ENCODE assay signal across 17 cellular contexts in genomic region chr4:128451270-128451905, GRCh38.
DNase-seq lines count a peak whose midpoint lies in the region; ATAC-seq, FAIRE-seq and TF ChIP-seq lines count a peak whose summit lies in the region.
"Had no signal": no experiment of that assay in that cellular context is flagged by ENCODE, and none has a peak within 500 bp of the region (broad histone marks: within the 10 kb centered on the region; RNA-seq: fewer than 3 reads in every experiment).

No MANE protein-coding gene starts in this region.

- ATAC-seq in K562 (no peak), GM21390 (IDR thresholded peaks at IDR 0.05; ENCODE audit: unreplicated experiment) (no peak), HG02623 (IDR thresholded peaks at IDR 0.05; ENCODE audit: unreplicated experiment) (no peak)
- ATAC-seq: GM12878, GM23338 had no signal

- H3K79me1 ChIP-seq in mesenchymal stem cell (replicated peaks; ENCODE audit: low read length, poor library complexity, severe bottlenecking): peaks cover 6% of the 10 kb centered on the region

- peak overlapping the region; percentile 5 for H2AK5ac ChIP-seq in mesenchymal stem cell (ENCODE audit: low read length, severe bottlenecking)

- H3K79me2 ChIP-seq in K562 (ENCODE audit: control insufficient read depth, insufficient read depth, low read length): no peaks in the 10 kb centered on the region

- BruUV-seq in K562 (replicated peaks; lab: Mats Ljungman, UMichigan): no TSS peak

- peak overlapping the region in 1 of 2 experiments; percentile 43 for H2BK12ac ChIP-seq in mesenchymal stem cell (ENCODE audit: low read length in 2 of 2)

- WGBS in K562 (ENCODE audit: insufficient coverage, low coverage, missing lambda C conversion rate): 37% methylated on average over 7 of the region's 7 CpGs
- 95% methylated on average over 7 of the region's 7 CpGs for WGBS in mesenchymal stem cell

- no peak overlapping the region for H3K4ac ChIP-seq in mesenchymal stem cell (ENCODE audit: low read depth in 1 of 2, low read length in 2 of 2)

- H2BK120ac ChIP-seq in mesenchymal stem cell (ENCODE audit: low read depth, low read length): no peak overlapping the region

- DNase-seq in M059J (ENCODE audit: low read depth): peak; percentile 45
- no peak for DNase-seq in K562 (ENCODE audit: extremely low read depth in 1 of 4, low spot score in 3 of 4)
- no peak for DNase-seq in mesenchymal stem cell
- no peak for DNase-seq in kidney
- no peak for DNase-seq in GF-D8 (lab: John Stamatoyannopoulos, UW)
- DNase-seq: CD4-positive, CD25-positive, alpha-beta regulatory T cell; COR-L47; NCI-H1092 treated with DMSO at 0.1 percent for 48 hours; NCI-H510A treated with DMSO at 0.1 percent for 48 hours; NCI-H774; SW 1271 had no signal

- TF ChIP-seq CTCF in K562 (IDR thresholded peaks at IDR 0.05 in 2 of 3, conservative IDR thresholded peaks at IDR 0.05 in 1 of 3; ENCODE audit: insufficient read depth in 2 of 3, low read depth in 1 of 3, low read length in 3 of 3): no peak
- TF ChIP-seq CTCF in kidney (IDR thresholded peaks at IDR 0.05; ENCODE audit: borderline replicate concordance, extremely low read depth, insufficient read depth): no peak

- TF ChIP-seq POLR2A in K562 (conservative IDR thresholded peaks at IDR 0.05): no peak

- H4K8ac ChIP-seq in mesenchymal stem cell (ENCODE audit: low read length): no peak overlapping the region

- intact Hi-C loops in K562 (cut with micrococcal nuclease) (loop anchor here (5.0 kb wide), 1 partner anchor 206 kb away; no protein-coding TSS in a partner anchor), kidney (cut with DNase I) (no loop called here)

- H4K20me1 ChIP-seq in K562 (replicated peaks; ENCODE audit: control insufficient read depth, insufficient read depth, low read length): no peaks in the 10 kb centered on the region

- H3K9me3 ChIP-seq in K562 (replicated peaks; ENCODE audit: control insufficient read depth, insufficient read depth, low read depth, low read length) (no peaks in the 10 kb centered on the region), mesenchymal stem cell (ENCODE audit: control insufficient read depth, low read length) (no peaks in the 10 kb centered on the region), kidney (ENCODE audit: control insufficient read depth in 1 of 2, low read length in 2 of 2) (no peaks in the 10 kb centered on the region)

- no peak overlapping the region for H3K27ac ChIP-seq in K562 (ENCODE audit: extremely low read depth, low read depth, low read length)
- no peak overlapping the region for H3K27ac ChIP-seq in mesenchymal stem cell (ENCODE audit: low read length, poor library complexity, severe bottlenecking)
- H3K27ac ChIP-seq in kidney (ENCODE audit: low read depth in 2 of 2, low read length in 2 of 2): no peak overlapping the region

- H2AFZ ChIP-seq in K562 (ENCODE audit: low read depth, low read length) (no peak overlapping the region), mesenchymal stem cell (ENCODE audit: low read depth, low read length) (no peak overlapping the region)
- H2AFZ ChIP-seq: GM23338 had no signal

- FAIRE-seq in K562 (lab: Jason Lieb, UNC): no peak
- no peak for FAIRE-seq in kidney (lab: Jason Lieb, UNC)
- FAIRE-seq: GM12878, GM19239, HTR-8/SVneo had no signal

- H3K4me3 ChIP-seq in K562: no peak overlapping the region
- H3K4me3 ChIP-seq in mesenchymal stem cell (ENCODE audit: insufficient read depth in 1 of 2, low read depth in 1 of 2, low read length in 2 of 2): no peak overlapping the region
- no peak overlapping the region for H3K4me3 ChIP-seq in kidney (ENCODE audit: low read length in 2 of 2)
- H3K4me3 ChIP-seq: GM12878, GM23338 had no signal

- TF ChIP-seq EP300 in K562 (IDR thresholded peaks at IDR 0.05; ENCODE audit: low read length): no peak

- peak overlapping the region in 1 of 2 experiments; percentile 68 for H3K18ac ChIP-seq in mesenchymal stem cell (ENCODE audit: low read depth in 1 of 2, low read length in 2 of 2)

- H3K4me1 ChIP-seq in K562 (replicated peaks in 1 of 2; ENCODE audit: control insufficient read depth in 2 of 2, insufficient read depth in 2 of 2, low read length in 2 of 2) (peaks cover 0 to 7% of the 10 kb centered on the region in 2 experiments; a peak in 3 of 5 replicates), mesenchymal stem cell (ENCODE audit: control insufficient read depth, insufficient read depth, low read depth, low read length) (peaks cover 13% of the 10 kb centered on the region), kidney (ENCODE audit: control insufficient read depth in 1 of 2, insufficient read depth in 1 of 2, low read depth in 1 of 2, low read length in 2 of 2) (no peaks in the 10 kb centered on the region)

- CTCF ChIA-PET in K562 (lab: Yijun Ruan, JAX; ENCODE audit: low intra/inter-chr PET ratio): no interaction called here

- H3K14ac ChIP-seq in mesenchymal stem cell (ENCODE audit: low read length in 2 of 2): no peak overlapping the region

- POLR2A ChIA-PET in K562 (lab: Yijun Ruan, JAX): no interaction called here

- no peaks in the 10 kb centered on the region for H3K9me1 ChIP-seq in K562 (ENCODE audit: control insufficient read depth, insufficient read depth, low read length)

- H3K36me3 ChIP-seq in K562 (ENCODE audit: control insufficient read depth, insufficient read depth, low read length) (no peaks in the 10 kb centered on the region), mesenchymal stem cell (ENCODE audit: control insufficient read depth in 1 of 2, insufficient read depth in 2 of 2, low read depth in 1 of 2, low read length in 2 of 2) (no peaks in the 10 kb centered on the region), kidney (ENCODE audit: control insufficient read depth in 1 of 2, insufficient read depth in 2 of 2, low read length in 2 of 2) (no peaks in the 10 kb centered on the region)

- H2BK15ac ChIP-seq in mesenchymal stem cell (ENCODE audit: low read depth, poor library complexity, severe bottlenecking): no peak overlapping the region

- H2BK5ac ChIP-seq in mesenchymal stem cell (ENCODE audit: low read depth, low read length, poor library complexity, severe bottlenecking): no peak overlapping the region

- in situ Hi-C loops in K562 (cut with MboI): no loop called here

- no peak for TF ChIP-seq RAD21 in K562 (CRISPR knock-in tag; conservative IDR thresholded peaks at IDR 0.05 in 1 of 2, IDR thresholded peaks at IDR 0.05 in 1 of 2)

- H3K27me3 ChIP-seq in K562 (ENCODE audit: control insufficient read depth in 2 of 2, insufficient read depth in 2 of 2, low read length in 2 of 2) (no peaks in the 10 kb centered on the region), mesenchymal stem cell (ENCODE audit: control insufficient read depth in 1 of 2, insufficient read depth in 1 of 2, low read length in 2 of 2) (no peaks in the 10 kb centered on the region)

- H3K9ac ChIP-seq in K562 (ENCODE audit: insufficient read depth in 1 of 2, low read depth in 2 of 2, low read length in 2 of 2) (no peak overlapping the region), mesenchymal stem cell (ENCODE audit: low read length) (no peak overlapping the region), kidney (ENCODE audit: low read length in 2 of 2) (no peak overlapping the region)

- H3K4me2 ChIP-seq in K562 (ENCODE audit: insufficient read depth, low read length): no peak overlapping the region
- no peak overlapping the region for H3K4me2 ChIP-seq in mesenchymal stem cell (ENCODE audit: low read length, poor library complexity, severe bottlenecking)
- H3K4me2 ChIP-seq: GM23338 had no signal

- H3K23ac ChIP-seq in mesenchymal stem cell (ENCODE audit: low read length in 2 of 2): no peak overlapping the region

- no peak overlapping the region for H4K91ac ChIP-seq in mesenchymal stem cell (ENCODE audit: low read length)

TF ChIP-seq in K562, 482 proteins besides CTCF, POLR2A, EP300 and RAD21:
- TF ChIP-seq OTX1 (CRISPR knock-in tag; IDR thresholded peaks at IDR 0.05) (no peak), ZNF212 (CRISPR knock-in tag; IDR thresholded peaks at IDR 0.05) (no peak), FOS (IDR thresholded peaks at IDR 0.05; ENCODE audit: extremely low read depth, insufficient read length) (no peak), ATF3 (IDR thresholded peaks at IDR 0.05) (peak; percentile 31; the same call in 1 of the 2 replicates), ATF3 (CRISPR knock-in tag; conservative IDR thresholded peaks at IDR 0.05) (no peak)
